Comparison of ENCODE assay signal across 26 cellular contexts in the genomic region with DNA sequence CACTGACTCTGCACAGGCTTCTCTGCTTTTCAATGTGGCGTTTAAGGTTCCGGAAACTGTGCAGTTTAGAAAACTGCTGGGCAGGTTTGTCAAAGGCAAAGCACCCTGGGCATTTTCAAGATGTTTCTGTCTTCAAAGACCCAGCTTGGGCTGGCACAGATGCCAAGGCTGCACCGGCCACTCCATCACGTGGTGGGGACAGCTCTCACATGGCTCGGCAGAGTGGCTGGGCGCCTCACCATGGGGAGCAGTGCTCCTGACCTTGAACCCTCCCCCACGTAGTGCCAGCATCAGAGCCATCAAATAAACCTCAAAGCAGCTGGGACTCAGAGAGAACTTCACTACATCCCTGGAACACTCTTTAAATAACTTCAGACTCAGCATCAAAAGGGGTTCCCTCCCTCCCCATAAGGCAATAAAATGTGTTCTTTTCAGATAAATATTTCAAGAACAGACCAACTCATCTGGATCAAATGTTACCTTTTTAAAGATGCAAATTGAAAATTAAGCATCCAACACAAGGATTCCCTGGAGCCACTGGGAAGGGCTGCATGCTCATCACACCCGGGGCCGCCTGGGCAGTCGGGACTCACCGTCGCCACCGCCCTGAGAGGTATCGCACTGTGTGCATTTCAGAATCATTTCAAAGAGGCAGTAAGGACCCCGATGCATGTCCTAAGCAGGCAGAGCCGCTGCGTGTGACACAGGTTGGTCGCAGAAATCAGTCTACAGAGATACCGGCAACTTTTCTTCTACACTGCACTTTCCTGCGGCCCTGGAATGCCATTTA.
"Had no signal": no experiment of that assay in that cellular context is flagged by ENCODE, and none has a peak within 500 bp of the region (broad histone marks: within the 10 kb centered on the region; RNA-seq: fewer than 3 reads in every experiment).

No MANE protein-coding gene starts in this region.

- H3K27me3 ChIP-seq: brain microvascular endothelial cell, foreskin keratinocyte, gastrocnemius medialis had no signal

- H3K4me3 ChIP-seq: coronary artery, esophagus muscularis mucosa, gastrocnemius medialis had no signal

- DNase-seq: activated CD4-positive, alpha-beta memory T cell treated with anti-CD3 and anti-CD28 coated beads, Interleukin-2, amount 10 ng/mL, durations not matched to agents 7 days and 5 days; activated CD4-positive, alpha-beta T cell treated with anti-CD3 and anti-CD28 coated beads for 36 hours; activated CD4-positive, alpha-beta T cell treated with anti-CD3 and anti-CD28 coated beads, Interleukin-2, amount 10 ng/mL, durations not matched to agents 24 days and 14 days; activated CD4-positive, CD25-positive, alpha-beta regulatory T cell; activated CD4-positive, CD25-positive, alpha-beta regulatory T cell treated with anti-CD3 and anti-CD28 coated beads, Interleukin-2, amount 50 U/mL, for 72 hours; activated CD8-positive, alpha-beta memory T cell treated with anti-CD3 and anti-CD28 coated beads, Interleukin-2, amount 50 U/mL, for 48 hours; activated gamma-delta T cell; activated naive CD4-positive, alpha-beta T cell; activated naive CD4-positive, alpha-beta T cell treated with anti-CD3 and anti-CD28 coated beads, Interleukin-2, amount 10 ng/mL, durations not matched to agents 7 days and 5 days; activated naive CD8-positive, alpha-beta T cell treated with anti-CD3 and anti-CD28 coated beads, Interleukin-2, amount 10 ng/mL, durations not matched to agents 7 days and 5 days; activated T-cell treated with anti-CD3 and anti-CD28 coated beads for 4 hours; activated T-cell treated with anti-CD3 and anti-CD28 coated beads, Interleukin-2, amount 50 U/mL, for 24 hours; activated T-cell treated with anti-CD3 and anti-CD28 coated beads, Interleukin-2, amount 50 U/mL, for 72 hours; brain microvascular endothelial cell; dermis blood vessel endothelial cell; effector CD4-positive, alpha-beta T cell; effector memory CD8-positive, alpha-beta T cell; erythroblast; foreskin keratinocyte; gastrocnemius medialis; T-helper 2 cell had no signal

- H3K36me3 ChIP-seq: brain microvascular endothelial cell, esophagus muscularis mucosa, gastrocnemius medialis had no signal

- ATAC-seq: activated CD4-positive, alpha-beta T cell treated with anti-CD3 and anti-CD28 coated beads for 36 hours; activated naive CD4-positive, alpha-beta T cell treated with anti-CD3 and anti-CD28 coated beads, Interleukin-2, amount 50 U/mL, for 72 hours; activated T-cell treated with anti-CD3 and anti-CD28 coated beads, Interleukin-2, amount 50 U/mL, for 72 hours; effector memory CD8-positive, alpha-beta T cell; foreskin keratinocyte; gastrocnemius medialis had no signal

- H3K27ac ChIP-seq: brain microvascular endothelial cell, coronary artery, esophagus muscularis mucosa, foreskin keratinocyte, gastrocnemius medialis had no signal

- H3K4me1 ChIP-seq: esophagus muscularis mucosa, foreskin keratinocyte, gastrocnemius medialis had no signal

- FAIRE-seq: astrocyte, bronchial epithelial cell had no signal

- H3K9me3 ChIP-seq: gastrocnemius medialis had no signal
